ENCODE assay signal across 8 cellular contexts in genomic region chr2:127106998-127107621, GRCh38. TPM values are rescaled to one million over a fixed set of nuclear protein-coding genes. Genes with fewer than 3 reads are reported as not detected.
A peak's percentile ranks its signal among the peaks of the same experiment; 100 is the strongest.
DNase-seq lines count a peak whose midpoint lies in the region; ATAC-seq and TF ChIP-seq lines count a peak whose summit lies in the region.

A gene with protein sequence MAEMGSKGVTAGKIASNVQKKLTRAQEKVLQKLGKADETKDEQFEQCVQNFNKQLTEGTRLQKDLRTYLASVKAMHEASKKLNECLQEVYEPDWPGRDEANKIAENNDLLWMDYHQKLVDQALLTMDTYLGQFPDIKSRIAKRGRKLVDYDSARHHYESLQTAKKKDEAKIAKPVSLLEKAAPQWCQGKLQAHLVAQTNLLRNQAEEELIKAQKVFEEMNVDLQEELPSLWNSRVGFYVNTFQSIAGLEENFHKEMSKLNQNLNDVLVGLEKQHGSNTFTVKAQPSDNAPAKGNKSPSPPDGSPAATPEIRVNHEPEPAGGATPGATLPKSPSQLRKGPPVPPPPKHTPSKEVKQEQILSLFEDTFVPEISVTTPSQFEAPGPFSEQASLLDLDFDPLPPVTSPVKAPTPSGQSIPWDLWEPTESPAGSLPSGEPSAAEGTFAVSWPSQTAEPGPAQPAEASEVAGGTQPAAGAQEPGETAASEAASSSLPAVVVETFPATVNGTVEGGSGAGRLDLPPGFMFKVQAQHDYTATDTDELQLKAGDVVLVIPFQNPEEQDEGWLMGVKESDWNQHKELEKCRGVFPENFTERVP (minus strand): TSS chr2:127107154. CDS start chr2:127106943, 211 bp downstream.

- no peaks in the 10 kb centered on the region for H3K4me1 Mint-ChIP-seq in activated T-helper 17 cell treated with anti-CD3 and anti-CD28 coated beads, Interleukin-2, amount 50 U/mL, for 72 hours
- H3K4me1 Mint-ChIP-seq in naive thymus-derived CD4-positive, alpha-beta T cell = peaks cover 2 to 8% (median 5%) of the 10 kb centered on the region in 7 donors
- H3K4me1 Mint-ChIP-seq in stimulated activated memory B cell treated with anti-CD40 and anti-IgM and Interleukin-4, amounts not matched to agents 10 μg/mL and 1 μg/mL and 100 μg/mL, for 72 hours = peaks cover 23% of the 10 kb centered on the region

- no peaks in the 10 kb centered on the region for H3K36me3 Mint-ChIP-seq in activated T-helper 17 cell treated with anti-CD3 and anti-CD28 coated beads, Interleukin-2, amount 50 U/mL, for 72 hours (ENCODE audit: low read depth)
- H3K36me3 Mint-ChIP-seq in naive thymus-derived CD4-positive, alpha-beta T cell = no peaks in the 10 kb centered on the region
- no peaks in the 10 kb centered on the region for H3K36me3 Mint-ChIP-seq in stimulated activated memory B cell treated with anti-CD40 and anti-IgM and Interleukin-4, amounts not matched to agents 10 μg/mL and 1 μg/mL and 100 μg/mL, for 72 hours

- H3K9ac ChIP-seq in fibroblast of lung (ENCODE audit: insufficient read depth, low read length) = peak within 1 kb of the TSS; percentile 87

- H3K9me3 Mint-ChIP-seq in activated T-helper 17 cell treated with anti-CD3 and anti-CD28 coated beads, Interleukin-2, amount 50 U/mL, for 72 hours = no peaks in the 10 kb centered on the region
- no peaks in the 10 kb centered on the region for H3K9me3 Mint-ChIP-seq in naive thymus-derived CD4-positive, alpha-beta T cell
- H3K9me3 Mint-ChIP-seq in stimulated activated memory B cell treated with anti-CD40 and anti-IgM and Interleukin-4, amounts not matched to agents 10 μg/mL and 1 μg/mL and 100 μg/mL, for 72 hours = no peaks in the 10 kb centered on the region

- H3K4me1 ChIP-seq in Peyer's patch (peaks cover 0 to 44% (median 9%) of the 10 kb centered on the region in 4 donors), fibroblast of lung (ENCODE audit: control insufficient read depth, extremely low read depth, insufficient read depth, low read length) (peaks cover 9% of the 10 kb centered on the region)
- H3K4me1 ChIP-seq in naive thymus-derived CD4-positive, alpha-beta T cell (ENCODE audit: control insufficient read depth in 2 of 2, insufficient read depth in 2 of 2, low read length in 2 of 2) = peaks cover 4% of the 10 kb centered on the region in 2 donors

- peak; percentile 92 for DNase-seq in COLO668 (lab: John Stamatoyannopoulos, UW; ENCODE audit: unreplicated experiment)
- peak; percentile 28 to 68 for DNase-seq in HL-60 (ENCODE audit: low read depth in 1 of 2, low spot score in 1 of 2)
- DNase-seq in Peyer's patch = peak; percentile 60 to 94 (median 87)
- peak; percentile 92 to 93 for DNase-seq in fibroblast of lung (ENCODE audit: low read depth in 2 of 2)
- peak; percentile 39 to 81 (median 53) for DNase-seq in naive thymus-derived CD4-positive, alpha-beta T cell

- H3K27me3 Mint-ChIP-seq in activated T-helper 17 cell treated with anti-CD3 and anti-CD28 coated beads, Interleukin-2, amount 50 U/mL, for 72 hours = peaks cover 8% of the 10 kb centered on the region
- H3K27me3 Mint-ChIP-seq in naive thymus-derived CD4-positive, alpha-beta T cell = peaks cover 0 to 57% (median 10%) of the 10 kb centered on the region in 5 donors
- peaks cover 7% of the 10 kb centered on the region for H3K27me3 Mint-ChIP-seq in stimulated activated memory B cell treated with anti-CD40 and anti-IgM and Interleukin-4, amounts not matched to agents 10 μg/mL and 1 μg/mL and 100 μg/mL, for 72 hours

- peak within 1 kb of the TSS; percentile 51 for H2AFZ ChIP-seq in fibroblast of lung (ENCODE audit: low read length)

- POLR2A ChIA-PET in naive thymus-derived CD4-positive, alpha-beta T cell (lab: Charles Lee) = interaction anchor here (3.1 to 3.7 kb wide), 2 partner anchors 22 to 26 kb away, joined by 17 to 21 read pairs; no protein-coding TSS in a partner anchor

- H3K36me3 ChIP-seq in Peyer's patch (no peaks in the 10 kb centered on the region), fibroblast of lung (ENCODE audit: control insufficient read depth, insufficient read depth, low read length) (no peaks in the 10 kb centered on the region)
- no peaks in the 10 kb centered on the region for H3K36me3 ChIP-seq in naive thymus-derived CD4-positive, alpha-beta T cell (ENCODE audit: control insufficient read depth in 2 of 3, insufficient read depth in 3 of 3, low read length in 3 of 3)

- CTCF ChIA-PET in naive thymus-derived CD4-positive, alpha-beta T cell (lab: Charles Lee) = interaction anchor here (0.9 kb wide), 1 partner anchor 39 kb away, joined by 3 read pairs; no protein-coding TSS in a partner anchor

- H3K9me3 ChIP-seq in Peyer's patch (no peaks in the 10 kb centered on the region), fibroblast of lung (ENCODE audit: control insufficient read depth, insufficient read depth, low read depth, low read length) (no peaks in the 10 kb centered on the region)
- H3K9me3 ChIP-seq in naive thymus-derived CD4-positive, alpha-beta T cell (ENCODE audit: control insufficient read depth in 2 of 3, low read length in 3 of 3) = no peaks in the 10 kb centered on the region

- H4K20me1 ChIP-seq in fibroblast of lung (ENCODE audit: control insufficient read depth, extremely low read depth, insufficient read depth, low read length) = no peaks in the 10 kb centered on the region

- H3K27ac ChIP-seq in HL-60 (replicated peaks) = no peak within 1 kb of the TSS
- peak within 1 kb of the TSS; percentile 69 to 93 (median 81) for H3K27ac ChIP-seq in Peyer's patch
- H3K27ac ChIP-seq in fibroblast of lung (ENCODE audit: insufficient read depth, low read length) = peak within 1 kb of the TSS; percentile 84
- H3K27ac ChIP-seq in naive thymus-derived CD4-positive, alpha-beta T cell (ENCODE audit: low read depth, low read length) = peak within 1 kb of the TSS; percentile 22

- peak; percentile 57 to 66 for TF ChIP-seq POLR2A in Peyer's patch (IDR thresholded peaks at IDR 0.05)

- H3K79me2 ChIP-seq in fibroblast of lung (ENCODE audit: control insufficient read depth, insufficient read depth, low read length) = peaks cover 14% of the 10 kb centered on the region

- peak; percentile 77 for ATAC-seq in GM19468 (IDR thresholded peaks at IDR 0.05; ENCODE audit: extremely low read depth, unreplicated experiment)
- peak; percentile 95 for ATAC-seq in activated T-helper 17 cell treated with anti-CD3 and anti-CD28 coated beads, Interleukin-2, amount 50 U/mL, for 72 hours (replicated peaks)
- peak; percentile 90 for ATAC-seq in naive thymus-derived CD4-positive, alpha-beta T cell
- peak; percentile 84 for ATAC-seq in stimulated activated memory B cell treated with anti-CD40 and anti-IgM and Interleukin-4, amounts not matched to agents 10 μg/mL and 1 μg/mL and 100 μg/mL, for 72 hours

- peak within 1 kb of the TSS; percentile 88 for H3K4me3 Mint-ChIP-seq in activated T-helper 17 cell treated with anti-CD3 and anti-CD28 coated beads, Interleukin-2, amount 50 U/mL, for 72 hours
- peak within 1 kb of the TSS; percentile 79 to 96 (median 90) for H3K4me3 Mint-ChIP-seq in naive thymus-derived CD4-positive, alpha-beta T cell
- H3K4me3 Mint-ChIP-seq in stimulated activated memory B cell treated with anti-CD40 and anti-IgM and Interleukin-4, amounts not matched to agents 10 μg/mL and 1 μg/mL and 100 μg/mL, for 72 hours = peak within 1 kb of the TSS; percentile 94

- peak within 1 kb of the TSS; percentile 87 for H3K4me2 ChIP-seq in fibroblast of lung (ENCODE audit: extremely low read depth, insufficient read depth, low read length)

- H3K27ac Mint-ChIP-seq in activated T-helper 17 cell treated with anti-CD3 and anti-CD28 coated beads, Interleukin-2, amount 50 U/mL, for 72 hours = peak within 1 kb of the TSS; percentile 46
- peak within 1 kb of the TSS in 5 of 9 donors; percentile 3 to 47 (median 38) for H3K27ac Mint-ChIP-seq in naive thymus-derived CD4-positive, alpha-beta T cell
- peak within 1 kb of the TSS; percentile 79 for H3K27ac Mint-ChIP-seq in stimulated activated memory B cell treated with anti-CD40 and anti-IgM and Interleukin-4, amounts not matched to agents 10 μg/mL and 1 μg/mL and 100 μg/mL, for 72 hours

- intact Hi-C loops in naive thymus-derived CD4-positive, alpha-beta T cell (cut with micrococcal nuclease) = loop anchor here (1.0 to 2.0 kb wide), 5 partner anchors 23 to 39 kb away; no protein-coding TSS in a partner anchor

- H3K4me3 ChIP-seq in HL-60 (replicated peaks; ENCODE audit: insufficient read depth, low read length) (peak within 1 kb of the TSS; percentile 57), Peyer's patch (peak within 1 kb of the TSS; percentile 59 to 86 (median 76)), fibroblast of lung (replicated peaks in 1 of 4; ENCODE audit: control extremely low read depth in 1 of 4, insufficient read depth in 1 of 4, low read depth in 3 of 4, low read length in 4 of 4) (peak within 1 kb of the TSS; percentile 81 to 91 (median 86))
- H3K4me3 ChIP-seq in naive thymus-derived CD4-positive, alpha-beta T cell (ENCODE audit: low read length) = peak within 1 kb of the TSS; percentile 66

- TF ChIP-seq CTCF in HL-60 (IDR thresholded peaks at IDR 0.05; ENCODE audit: insufficient read depth, low read length) (no peak), Peyer's patch (IDR thresholded peaks at IDR 0.05) (no peak), fibroblast of lung (conservative IDR thresholded peaks at IDR 0.05 in 1 of 2, IDR thresholded peaks at IDR 0.05 in 1 of 2; ENCODE audit: low read depth in 1 of 2, low read length in 2 of 2) (no peak)

- peaks cover 16% of the 10 kb centered on the region for H3K27me3 ChIP-seq in HL-60 (ENCODE audit: insufficient read depth, poor library complexity, severe bottlenecking)
- no peaks in the 10 kb centered on the region for H3K27me3 ChIP-seq in Peyer's patch
- peaks cover 2% of the 10 kb centered on the region for H3K27me3 ChIP-seq in fibroblast of lung (ENCODE audit: control insufficient read depth, insufficient read depth, low read length)
- no peaks in the 10 kb centered on the region for H3K27me3 ChIP-seq in naive thymus-derived CD4-positive, alpha-beta T cell (ENCODE audit: control insufficient read depth in 2 of 2, insufficient read depth in 2 of 2, low read length in 2 of 2)

RNA-seq across cellular contexts. Expression of the gene that starts here (rescaled TPM):
- total RNA-seq in Peyer's patch (10 to 100 TPM; 22.2 to 81.7 (median 47.2) TPM), fibroblast of lung (68.7 and 119 TPM in 2 replicates)
- total RNA-seq in activated T-helper 17 cell treated with anti-CD3 and anti-CD28 coated beads, Interleukin-2, amount 50 U/mL, for 72 hours = 100 to 1,000 TPM in 1 of 2 donors, 10 to 100 TPM in 1; 84.0 to 110 TPM
- 17.3 and 18.8 TPM in 2 replicates for polyA plus RNA-seq in fibroblast of lung
- polyA plus RNA-seq in fibroblast of lung (2012) = 26.5 and 33.6 TPM in 2 replicates
- polyA minus RNA-seq in fibroblast of lung (ENCODE audit: low replicate concordance) = 29.7 and 34.4 TPM in 2 replicates
- total RNA-seq in naive thymus-derived CD4-positive, alpha-beta T cell = 100 to 1,000 TPM; 103 to 120 (median 109) TPM
- 100 to 1,000 TPM; 158 to 161 TPM for polyA plus RNA-seq in naive thymus-derived CD4-positive, alpha-beta T cell
